Comparison of ENCODE assay signal across 14 cellular contexts in the genomic region with DNA sequence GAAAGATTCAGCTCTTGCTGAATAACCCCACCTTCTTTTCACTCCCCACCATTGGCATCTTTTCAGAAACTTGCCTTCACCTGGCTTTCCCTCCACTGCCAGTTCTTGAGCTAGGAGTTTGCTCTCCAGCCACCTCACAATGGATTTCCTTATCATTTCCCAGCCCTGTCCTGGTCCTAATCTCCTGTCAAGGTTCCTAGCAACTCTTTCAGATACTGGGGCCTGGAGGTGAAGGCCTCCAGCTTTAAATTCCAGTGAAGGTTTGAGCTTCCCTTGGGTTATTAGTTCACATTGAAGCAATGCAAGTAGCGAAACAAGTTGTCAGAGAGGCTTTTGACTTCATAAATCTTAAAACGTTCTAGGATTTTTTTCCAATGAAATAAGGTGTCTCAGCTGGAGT.
DNase-seq lines count a peak whose midpoint lies in the region; TF ChIP-seq lines count a peak whose summit lies in the region.
"Had no signal": no experiment of that assay in that cellular context is flagged by ENCODE, and none has a peak within 500 bp of the region (broad histone marks: within the 10 kb centered on the region; RNA-seq: fewer than 3 reads in every experiment).

No MANE protein-coding gene starts in this region.

- H3K79me1 ChIP-seq in trophoblast cell (ENCODE audit: low read length): no peaks in the 10 kb centered on the region

- no peak overlapping the region for H4K91ac ChIP-seq in trophoblast cell (ENCODE audit: low read depth, low read length)

- H4K8ac ChIP-seq in trophoblast cell (ENCODE audit: low read depth, low read length): no peak overlapping the region

- no peaks in the 10 kb centered on the region for H3K9me3 ChIP-seq in esophagus muscularis mucosa
- H3K9me3 ChIP-seq in trophoblast cell (ENCODE audit: insufficient read depth, low read depth, low read length): no peaks in the 10 kb centered on the region
- H3K9me3 ChIP-seq in SK-N-SH: no peaks in the 10 kb centered on the region
- H3K9me3 ChIP-seq: A549, BE2C had no signal

- H3K4me2 ChIP-seq in trophoblast cell (ENCODE audit: low read length) (no peak overlapping the region), SK-N-SH (no peak overlapping the region)
- H3K4me2 ChIP-seq: A549, GM23338 had no signal

- POLR2A ChIA-PET in SK-N-SH (lab: Yijun Ruan, JAX): no interaction called here

- H2AFZ ChIP-seq in trophoblast cell (ENCODE audit: insufficient read depth, low read length, poor library complexity) (no peak overlapping the region), SK-N-SH (ENCODE audit: low read depth) (no peak overlapping the region)
- H2AFZ ChIP-seq: GM23338 had no signal

- H3K79me2 ChIP-seq in trophoblast cell (ENCODE audit: control insufficient read depth, insufficient read depth, low read length, poor library complexity): no peaks in the 10 kb centered on the region
- no peaks in the 10 kb centered on the region for H3K79me2 ChIP-seq in SK-N-SH (ENCODE audit: insufficient read depth)

- 78% methylated on average over 2 of the region's 2 CpGs for WGBS in esophagus muscularis mucosa
- WGBS in trophoblast cell (ENCODE audit: extremely low coverage, insufficient coverage, insufficient read length): no CpG with 5 or more reads among the region's 2 CpGs
- WGBS in SK-N-SH (ENCODE audit: low lambda C conversion rate): 81% methylated on average over 2 of the region's 2 CpGs

- H3K4me3 ChIP-seq in esophagus muscularis mucosa (no peak overlapping the region), trophoblast cell (ENCODE audit: low read depth, low read length) (no peak overlapping the region), SK-N-SH (ENCODE audit: low read depth in 2 of 2, low read length in 1 of 2) (no peak overlapping the region)
- H3K4me3 ChIP-seq: A549, GM23338 had no signal

- H3K4ac ChIP-seq in trophoblast cell (ENCODE audit: low read depth, low read length): no peak overlapping the region

- H4K12ac ChIP-seq in trophoblast cell (ENCODE audit: low read depth, low read length): no peak overlapping the region

- H3K27ac Mint-ChIP-seq in mesothelial cell of epicardium (peak overlapping the region; percentile 37), osteocyte (ENCODE audit: unreplicated experiment) (no peak overlapping the region)
- H3K27ac Mint-ChIP-seq: CD4-positive, alpha-beta memory T cell; GM23338 had no signal

- H3K9ac ChIP-seq in trophoblast cell (ENCODE audit: low read length): no peak overlapping the region
- H3K9ac ChIP-seq in SK-N-SH: no peak overlapping the region

- H3K9me2 ChIP-seq in SK-N-SH: no peaks in the 10 kb centered on the region

- TF ChIP-seq POLR2A in esophagus muscularis mucosa (IDR thresholded peaks at IDR 0.05; ENCODE audit: low read depth): no peak

- H3K4me1 ChIP-seq in esophagus muscularis mucosa (peaks cover 0 to 54% (median 50%) of the 10 kb centered on the region in 4 donors), trophoblast cell (ENCODE audit: control insufficient read depth in 1 of 2, insufficient read depth in 2 of 2, low read length in 2 of 2) (peaks cover 0 to 2% of the 10 kb centered on the region in 2 experiments), SK-N-SH (ENCODE audit: control insufficient read depth in 1 of 2, insufficient read depth in 2 of 2, low read depth in 1 of 2, low read length in 1 of 2) (peaks cover 0 to 9% of the 10 kb centered on the region in 2 experiments; a peak in 2 of 4 replicates)
- H3K4me1 ChIP-seq: A549 had no signal

- CTCF ChIA-PET in SK-N-SH (lab: Yijun Ruan, JAX): interaction anchor here (1.0 to 1.3 kb wide), 4 partner anchors 8 to 21 kb away, joined by 3 to 4 read pairs (median 3); no protein-coding TSS in a partner anchor

- H3K18ac ChIP-seq in trophoblast cell (ENCODE audit: low read length): no peak overlapping the region

- TF ChIP-seq EP300 in esophagus muscularis mucosa (IDR thresholded peaks at IDR 0.05): no peak
- no peak for TF ChIP-seq EP300 in SK-N-SH (IDR thresholded peaks at IDR 0.05; ENCODE audit: borderline replicate concordance in 1 of 2, low read depth in 1 of 2, low read length in 1 of 2)

- H3K4me1 Mint-ChIP-seq in mesothelial cell of epicardium (peaks cover 8% of the 10 kb centered on the region), osteocyte (ENCODE audit: unreplicated experiment) (peaks cover 6% of the 10 kb centered on the region)
- H3K4me1 Mint-ChIP-seq: CD4-positive, alpha-beta memory T cell had no signal

- peaks cover 4% of the 10 kb centered on the region for H3K36me3 Mint-ChIP-seq in mesothelial cell of epicardium
- H3K36me3 Mint-ChIP-seq in osteocyte (ENCODE audit: unreplicated experiment): no peaks in the 10 kb centered on the region
- H3K36me3 Mint-ChIP-seq: CD4-positive, alpha-beta memory T cell had no signal

- H2AK5ac ChIP-seq in trophoblast cell (ENCODE audit: low read length): no peak overlapping the region

- no peak overlapping the region for H2BK12ac ChIP-seq in trophoblast cell (ENCODE audit: low read length)

- H3K14ac ChIP-seq in trophoblast cell (ENCODE audit: low read length): no peak overlapping the region

- no peak overlapping the region for H2BK120ac ChIP-seq in trophoblast cell (ENCODE audit: insufficient read depth, low read length, poor library complexity)

- H3F3A ChIP-seq in SK-N-SH (replicated peaks; ENCODE audit: insufficient read depth): no peaks in the 10 kb centered on the region

- intact Hi-C loops in esophagus muscularis mucosa (cut with DNase I): loop anchor here (10.0 kb wide), 1 partner anchor 852 kb away; a partner anchor contains a TSS

- DNase-seq in SK-N-DZ (ENCODE audit: low spot score) (peak; percentile 58), esophagus muscularis mucosa (ENCODE audit: extremely low spot score) (no peak), mesothelial cell of epicardium (ENCODE audit: low spot score in 2 of 2, unreplicated experiment in 2 of 2) (no peak), trophoblast cell (peak; percentile 12 to 59), osteocyte (ENCODE audit: extremely low spot score, unreplicated experiment) (no peak), NCI-H510A (lab: John Stamatoyannopoulos, UW) (no peak), SK-N-SH (no peak)
- DNase-seq: BE2C; CD4-positive, alpha-beta memory T cell; DMS79; H7 had no signal

- TF ChIP-seq CTCF in esophagus muscularis mucosa (IDR thresholded peaks at IDR 0.05) (no peak), mesothelial cell of epicardium (IDR thresholded peaks at IDR 0.05; ENCODE audit: unreplicated experiment) (no peak), osteocyte (IDR thresholded peaks at IDR 0.05) (no peak), SK-N-SH (IDR thresholded peaks at IDR 0.05) (no peak)

- H3K27me3 Mint-ChIP-seq in mesothelial cell of epicardium (ENCODE audit: low read depth) (no peaks in the 10 kb centered on the region), osteocyte (ENCODE audit: unreplicated experiment) (no peaks in the 10 kb centered on the region)
- H3K27me3 Mint-ChIP-seq: CD4-positive, alpha-beta memory T cell had no signal

- H3K36me3 ChIP-seq in esophagus muscularis mucosa (no peaks in the 10 kb centered on the region), trophoblast cell (ENCODE audit: control insufficient read depth in 1 of 2, insufficient read depth in 2 of 2, low read length in 2 of 2) (no peaks in the 10 kb centered on the region), SK-N-SH (replicated peaks in 1 of 2; ENCODE audit: control insufficient read depth in 1 of 2, insufficient read depth in 2 of 2, low read length in 1 of 2) (no peaks in the 10 kb centered on the region)
- H3K36me3 ChIP-seq: BE2C had no signal

- H3K27ac ChIP-seq in esophagus muscularis mucosa (replicated peaks in 1 of 4): peak overlapping the region in 3 of 4 donors; percentile 3 to 49 (median 3)
- H3K27ac ChIP-seq in trophoblast cell (ENCODE audit: low read depth, low read length): no peak overlapping the region
- no peak overlapping the region for H3K27ac ChIP-seq in SK-N-SH (ENCODE audit: low read depth in 2 of 2, low read length in 1 of 2)
- H3K27ac ChIP-seq: A549, C4-2B had no signal

- no peak overlapping the region for H3K4me3 Mint-ChIP-seq in mesothelial cell of epicardium
- no peak overlapping the region for H3K4me3 Mint-ChIP-seq in osteocyte (ENCODE audit: unreplicated experiment)
- H3K4me3 Mint-ChIP-seq: CD4-positive, alpha-beta memory T cell; GM23338 had no signal

- H2BK5ac ChIP-seq in trophoblast cell (ENCODE audit: low read depth, low read length, poor library complexity): no peak overlapping the region

- H3K27me3 ChIP-seq in esophagus muscularis mucosa (no peaks in the 10 kb centered on the region), trophoblast cell (ENCODE audit: insufficient read depth, low read length) (no peaks in the 10 kb centered on the region), SK-N-SH (ENCODE audit: insufficient read depth) (no peaks in the 10 kb centered on the region)
- H3K27me3 ChIP-seq: BE2C had no signal

- H3K9me3 Mint-ChIP-seq in mesothelial cell of epicardium (no peaks in the 10 kb centered on the region), osteocyte (ENCODE audit: unreplicated experiment) (no peaks in the 10 kb centered on the region)
- H3K9me3 Mint-ChIP-seq: GM23338 had no signal

- H4K20me1 ChIP-seq in SK-N-SH (ENCODE audit: insufficient read depth): no peaks in the 10 kb centered on the region

- TF ChIP-seq RAD21 in SK-N-SH (IDR thresholded peaks at IDR 0.05; ENCODE audit: low read length): no peak

- H3K23ac ChIP-seq in trophoblast cell (ENCODE audit: low read length): no peak overlapping the region

TF ChIP-seq in SK-N-SH, 30 proteins besides CTCF, POLR2A, EP300 and RAD21 (continues in another document):
- no peak for TF ChIP-seq FOSL2 (IDR thresholded peaks at IDR 0.05; ENCODE audit: borderline replicate concordance, low read depth)
- no peak for TF ChIP-seq TEAD4 (IDR thresholded peaks at IDR 0.05; ENCODE audit: borderline replicate concordance, insufficient read depth)
- TF ChIP-seq GABPA (IDR thresholded peaks at IDR 0.05; ENCODE audit: low read depth): no peak
- no peak for TF ChIP-seq ELF1 (IDR thresholded peaks at IDR 0.05)
- TF ChIP-seq YY1 (IDR thresholded peaks at IDR 0.05; ENCODE audit: low read depth): no peak
- TF ChIP-seq SMC3 (IDR thresholded peaks at IDR 0.05; ENCODE audit: low read depth, low read length): no peak
- TF ChIP-seq CHD2 (IDR thresholded peaks at IDR 0.05; ENCODE audit: low read length, partially characterized antibody): no peak
- TF ChIP-seq MXI1 (IDR thresholded peaks at IDR 0.05; ENCODE audit: low read depth, low read length): no peak
- no peak for TF ChIP-seq SIN3A (IDR thresholded peaks at IDR 0.05; ENCODE audit: borderline replicate concordance, low read depth, low read length)
- no peak for TF ChIP-seq RCOR1 (IDR thresholded peaks at IDR 0.05; ENCODE audit: low read length)
- TF ChIP-seq FOXM1 (IDR thresholded peaks at IDR 0.05; ENCODE audit: low read depth): no peak

Comparison
In these comparisons a context has a peak if more than half of its experiments do, and no peak if none do; other contexts are left out.
1. DNase-seq: peak in SK-N-DZ (single experiment) and trophoblast cell (2 of 2); none in esophagus muscularis mucosa (single experiment), mesothelial cell of epicardium (0 of 2), osteocyte (single experiment), NCI-H510A (single experiment) and SK-N-SH (single experiment).
2. H3K27ac ChIP-seq: peak in esophagus muscularis mucosa (3 of 4); none in trophoblast cell (single experiment) and SK-N-SH (0 of 2).